Comparison of ENCODE assay signal across 8 cellular contexts in the genomic region with DNA sequence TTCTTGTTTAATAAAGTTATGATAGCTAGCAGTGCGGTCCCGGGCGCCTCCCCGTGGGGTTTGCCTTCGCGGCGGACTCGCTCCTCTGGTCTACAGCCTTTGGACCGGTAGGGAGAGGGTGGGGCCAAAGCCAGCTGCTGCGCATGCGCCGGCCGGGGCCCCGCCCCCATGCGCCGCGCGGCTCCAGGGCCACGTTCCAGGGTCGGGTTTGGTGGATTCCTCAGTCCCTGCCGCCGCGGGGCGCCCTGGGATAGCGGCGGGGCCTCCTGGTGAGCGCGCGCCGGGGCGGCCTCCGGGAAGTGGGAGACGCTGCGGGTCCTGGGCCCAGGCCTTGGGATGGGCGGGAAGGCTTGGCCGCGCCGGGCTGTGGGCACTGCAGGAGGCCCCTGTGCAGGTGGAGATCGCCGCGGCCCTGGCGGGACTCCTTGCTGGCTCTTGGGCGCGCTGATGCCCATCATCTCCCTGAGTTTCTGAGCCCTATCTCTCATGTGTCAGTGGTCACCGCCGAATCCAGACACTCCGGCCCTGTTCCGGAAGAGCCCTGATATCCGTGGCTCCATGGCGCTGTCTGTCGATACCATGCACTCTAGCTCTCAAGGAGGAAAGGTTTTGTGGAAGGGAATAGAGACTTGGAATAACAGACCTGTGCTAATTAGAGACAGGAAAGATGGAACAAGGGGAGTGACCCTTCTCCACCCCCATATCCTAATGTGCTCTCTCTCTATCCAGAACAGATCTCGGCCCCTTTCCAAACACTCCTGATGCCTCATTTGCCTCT. TPM values are rescaled to one million over a fixed set of nuclear protein-coding genes. Genes with fewer than 3 reads are reported as not detected.
A peak's percentile ranks its signal among the peaks of the same experiment; 100 is the strongest.
DNase-seq lines count a peak whose midpoint lies in the region; ATAC-seq and TF ChIP-seq lines count a peak whose summit lies in the region.

TSS of gene VARS2 (plus strand) at position 163 of the 778 bp plus-strand sequence. CDS start at position 762, 599 bp downstream.

- peak; percentile 50 for TF ChIP-seq CTCF in choroid plexus epithelial cell (conservative IDR thresholded peaks at IDR 0.05; ENCODE audit: low read depth, low read length)

- ATAC-seq in GM19025 (IDR thresholded peaks at IDR 0.05; ENCODE audit: low read depth, unreplicated experiment) (peak; percentile 92), HG03378 (IDR thresholded peaks at IDR 0.05; ENCODE audit: unreplicated experiment) (peak; percentile 58), left colon (peak; percentile 92)
- ATAC-seq in activated CD4-positive, alpha-beta T cell treated with anti-CD3 and anti-CD28 coated beads for 36 hours: peak; percentile 98

- H3K4me1 Mint-ChIP-seq in activated CD4-positive, alpha-beta T cell treated with anti-CD3 and anti-CD28 coated beads for 36 hours: peaks cover 24% of the 10 kb centered on the region

- DNase-seq in Ammon's horn (ENCODE audit: low spot score) (peak; percentile 94), NCI-H446 treated with DMSO at 0.1 percent for 48 hours (lab: John Stamatoyannopoulos, UW) (peak; percentile 66), choroid plexus epithelial cell (ENCODE audit: low read depth) (peak; percentile 90), left colon (peak; percentile 95)
- peak; percentile 92 for DNase-seq in activated CD4-positive, alpha-beta T cell treated with anti-CD3 and anti-CD28 coated beads for 36 hours
- DNase-seq in stimulated activated CD4-positive, alpha-beta T cell treated with anti-CD3 and anti-CD28 coated beads, Interleukin-2, amount 100 ng/mL, for 24 hours: peak; percentile 87 to 89

- peak within 1 kb of the TSS; percentile 63 for H3K4me3 ChIP-seq in choroid plexus epithelial cell (ENCODE audit: low read depth, low read length)

- no peaks in the 10 kb centered on the region for H3K9me3 Mint-ChIP-seq in activated CD4-positive, alpha-beta T cell treated with anti-CD3 and anti-CD28 coated beads for 36 hours (ENCODE audit: low read depth)

- H3K4me3 Mint-ChIP-seq in activated CD4-positive, alpha-beta T cell treated with anti-CD3 and anti-CD28 coated beads for 36 hours: peak within 1 kb of the TSS; percentile 87

- CTCF ChIA-PET in activated CD4-positive, alpha-beta T cell treated with anti-CD3 and anti-CD28 coated beads for 36 hours (lab: Charles Lee): interaction anchor here (0.6 to 7.4 kb wide), 24 partner anchors 8 to 627 kb away, joined by 3 to 92 read pairs (median 4); partner anchors contain the start of gene DDX39B

- no peaks in the 10 kb centered on the region for H3K27me3 Mint-ChIP-seq in activated CD4-positive, alpha-beta T cell treated with anti-CD3 and anti-CD28 coated beads for 36 hours

- H3K36me3 Mint-ChIP-seq in activated CD4-positive, alpha-beta T cell treated with anti-CD3 and anti-CD28 coated beads for 36 hours (ENCODE audit: low read depth): peaks cover 50% of the 10 kb centered on the region

- H3K27ac Mint-ChIP-seq in activated CD4-positive, alpha-beta T cell treated with anti-CD3 and anti-CD28 coated beads for 36 hours: peak within 1 kb of the TSS; percentile 95

- POLR2A ChIA-PET in activated CD4-positive, alpha-beta T cell treated with anti-CD3 and anti-CD28 coated beads for 36 hours (lab: Charles Lee): interaction anchor here (0.9 kb wide), 1 partner anchor 86 kb away, joined by 3 read pairs; no protein-coding TSS in a partner anchor

- intact Hi-C loops in activated CD4-positive, alpha-beta T cell treated with anti-CD3 and anti-CD28 coated beads for 36 hours (cut with DNase I, micrococcal nuclease): loop anchor here (1.0 to 5.0 kb wide), 8 partner anchors 86 to 702 kb away; partner anchors contain the start of genes C6orf136 (in 1 of the 2), GNL1 (in 1 of the 2), IER3 (in 1 of the 2) and PRR3 (in 1 of the 2)
- intact Hi-C loops in left colon (cut with DNase I, micrococcal nuclease): no loop called here

RNA-seq across cellular contexts. Expression of gene VARS2, which starts in this region (rescaled TPM):
- total RNA-seq in activated CD4-positive, alpha-beta T cell treated with anti-CD3 and anti-CD28 coated beads for 36 hours: 10 to 100 TPM; 68.1 to 81.1 TPM
- 10 to 100 TPM; 17.7 to 34.8 TPM for total RNA-seq in left colon

Comparison
In these comparisons a context has a peak if more than half of its experiments do, and no peak if none do; other contexts are left out.
1. Peak in every context shown above with its lines: DNase-seq, ATAC-seq and H3K4me3 ChIP-seq.
2. intact Hi-C loops: an anchor here in activated CD4-positive, alpha-beta T cell treated with anti-CD3 and anti-CD28 coated beads for 36 hours (1.0 to 5.0 kb wide); none called in left colon.